ENCODE assay signal across 39 cellular contexts in genomic region chr1:206121269-206121668, GRCh38. TPM values are rescaled to one million over a fixed set of nuclear protein-coding genes. Genes with fewer than 3 reads are reported as not detected.
"Had no signal": no experiment of that assay in that cellular context is flagged by ENCODE, and none has a peak within 500 bp of the region (broad histone marks: within the 10 kb centered on the region; RNA-seq: fewer than 3 reads in every experiment).

No MANE protein-coding gene starts in this region.

- H3K4me3 ChIP-seq: MG63 had no signal

- H3K36me3 ChIP-seq: MG63 had no signal

- DNase-seq: Karpas-422, Kasumi-1, MG63, MM.1S, MV-4-11, NCI-H1048, NCI-H1092, NCI-H1092 treated with DMSO at 0.1 percent for 48 hours, NCI-H1105, NCI-H1105 treated with DMSO at 0.1 percent for 48 hours, NCI-H1417, NCI-H1417 treated with DMSO at 0.1 percent for 48 hours, NCI-H1436, NCI-H1436 treated with DMSO at 0.1 percent for 48 hours, NCI-H146, NCI-H1694, NCI-H1694 treated with DMSO at 0.1 percent for 48 hours, NCI-H187, NCI-H187 treated with DMSO at 0.1 percent for 48 hours, NCI-H1930, NCI-H2029, NCI-H2029 treated with DMSO at 0.1 percent for 48 hours, NCI-H2081, NCI-H2081 treated with DMSO at 0.1 percent for 48 hours, NCI-H2107, NCI-H2171, NCI-H2171 treated with DMSO at 0.1 percent for 48 hours, NCI-H2227 treated with DMSO at 0.1 percent for 48 hours, NCI-H226, NCI-H345, NCI-H446, NCI-H446 treated with DMSO at 0.1 percent for 48 hours, NCI-H510A, NCI-H510A treated with DMSO at 0.1 percent for 48 hours, NCI-H524 had no signal

RNA-seq across cellular contexts. Expression of gene AVPR1B, which starts 4.1 kb away (rescaled TPM):
- total RNA-seq: LHCN-M2, M059J, MCF 10A, NCI-H460 had no signal
